Comparison of ENCODE assay signal across 15 cellular contexts in the genomic region with DNA sequence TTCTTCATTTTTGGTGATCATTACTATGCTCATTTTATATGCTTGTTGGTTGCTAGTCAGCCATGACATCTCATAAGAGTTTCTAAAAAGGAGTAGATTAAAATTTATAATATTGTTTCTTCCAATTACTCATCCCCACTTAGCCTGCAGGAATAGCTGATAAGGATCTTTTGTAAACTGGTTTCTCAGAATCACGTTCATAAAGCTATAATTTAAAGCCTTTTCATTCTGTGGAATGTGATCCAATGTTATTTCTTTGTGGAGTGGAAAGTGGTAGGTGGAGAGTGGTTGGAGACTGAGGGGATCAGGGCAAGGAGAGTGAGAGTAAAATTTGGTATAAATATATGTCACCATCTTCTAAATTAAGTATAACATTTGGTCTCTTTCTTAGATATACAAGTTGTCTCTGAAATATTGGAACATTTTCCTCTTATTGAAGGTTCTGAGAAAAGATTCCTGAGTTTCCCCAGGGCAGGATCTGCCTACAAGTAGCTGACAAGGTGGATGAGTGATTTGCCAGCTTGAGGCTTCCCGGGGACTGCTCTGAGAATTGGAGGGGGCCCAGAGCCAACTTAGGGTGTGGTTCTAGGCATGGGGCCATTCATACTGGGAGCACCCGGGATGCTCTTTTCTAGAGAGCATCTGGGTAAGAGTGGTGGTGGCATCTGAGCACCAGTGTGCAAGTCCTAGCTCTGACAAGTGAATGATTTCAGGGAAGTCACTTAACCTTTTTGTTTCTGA.
"Had no signal": no experiment of that assay in that cellular context is flagged by ENCODE, and none has a peak within 500 bp of the region (broad histone marks: within the 10 kb centered on the region; RNA-seq: fewer than 3 reads in every experiment).

No MANE protein-coding gene starts in this region.

- H3K9me3 ChIP-seq: pancreas had no signal

- DNase-seq: activated CD4-positive, alpha-beta T cell treated with anti-CD3 and anti-CD28 coated beads, Interleukin-2, amount 10 ng/mL, durations not matched to agents 7 days and 5 days; activated effector memory CD4-positive, alpha-beta T cell treated with anti-CD3 and anti-CD28 coated beads, Interleukin-2, amount 50 U/mL, for 16 hours; activated T-cell treated with anti-CD3 and anti-CD28 coated beads, Interleukin-2, amount 50 U/mL, for 24 hours; amygdala; effector memory CD8-positive, alpha-beta T cell; hippocampal formation; pancreas; stimulated activated CD4-positive, alpha-beta T cell treated with anti-CD3 and anti-CD28 coated beads, Interleukin-4, amount 100 ng/mL, for 24 hours had no signal

- H3K27me3 ChIP-seq: neural progenitor cell, pancreas had no signal

- H3K4me3 ChIP-seq: neural progenitor cell, pancreas had no signal

- H3K9me3 Mint-ChIP-seq: activated CD4-positive, alpha-beta T cell treated with anti-CD3 and anti-CD28 coated beads, Interleukin-2, amount 10 ng/mL, durations not matched to agents 7 days and 5 days; activated naive CD4-positive, alpha-beta T cell treated with anti-CD3 and anti-CD28 coated beads, Interleukin-2, amount 50 U/mL, for 72 hours; activated T-cell treated with anti-CD3 and anti-CD28 coated beads, Interleukin-2, amount 50 U/mL, for 24 hours; brain; dendritic cell treated with granulocyte-macrophage colony-stimulating factor and Interleukin-4, amounts not matched to agents 40 ng/mL and 50 ng/mL, for 4 days; effector memory CD8-positive, alpha-beta T cell; neural progenitor cell; stimulated activated naive CD8-positive, alpha-beta T cell treated with anti-CD3 and anti-CD28 coated beads, Interleukin-15, Interleukin-2, amounts not matched to agents 100 ng/mL and 50 ng/mL, for 24 hours; WTC11 had no signal

- H3K27me3 Mint-ChIP-seq: dendritic cell treated with granulocyte-macrophage colony-stimulating factor and Interleukin-4, amounts not matched to agents 40 ng/mL and 50 ng/mL, for 4 days; effector memory CD8-positive, alpha-beta T cell had no signal

- H3K4me1 ChIP-seq: neural progenitor cell had no signal

- H3K9ac ChIP-seq: neural progenitor cell had no signal

- H3K27ac Mint-ChIP-seq: activated CD4-positive, alpha-beta T cell treated with anti-CD3 and anti-CD28 coated beads, Interleukin-2, amount 10 ng/mL, durations not matched to agents 7 days and 5 days; activated T-cell treated with anti-CD3 and anti-CD28 coated beads, Interleukin-2, amount 50 U/mL, for 24 hours; dendritic cell treated with granulocyte-macrophage colony-stimulating factor and Interleukin-4, amounts not matched to agents 40 ng/mL and 50 ng/mL, for 4 days; effector memory CD8-positive, alpha-beta T cell; neural progenitor cell; stimulated activated naive CD8-positive, alpha-beta T cell treated with anti-CD3 and anti-CD28 coated beads, Interleukin-15, Interleukin-2, amounts not matched to agents 100 ng/mL and 50 ng/mL, for 24 hours; WTC11 had no signal

- H3K36me3 ChIP-seq: neural progenitor cell, pancreas had no signal

- H2AFZ ChIP-seq: neural progenitor cell had no signal

- H3K36me3 Mint-ChIP-seq: brain, neural progenitor cell, WTC11 had no signal

- H3K4me3 Mint-ChIP-seq: activated CD4-positive, alpha-beta T cell treated with anti-CD3 and anti-CD28 coated beads, Interleukin-2, amount 10 ng/mL, durations not matched to agents 7 days and 5 days; activated T-cell treated with anti-CD3 and anti-CD28 coated beads, Interleukin-2, amount 50 U/mL, for 24 hours; brain; dendritic cell treated with granulocyte-macrophage colony-stimulating factor and Interleukin-4, amounts not matched to agents 40 ng/mL and 50 ng/mL, for 4 days; effector memory CD8-positive, alpha-beta T cell; neural progenitor cell; stimulated activated naive CD8-positive, alpha-beta T cell treated with anti-CD3 and anti-CD28 coated beads, Interleukin-15, Interleukin-2, amounts not matched to agents 100 ng/mL and 50 ng/mL, for 24 hours; WTC11 had no signal

- H3K4me2 ChIP-seq: neural progenitor cell had no signal

- H3K27ac ChIP-seq: epithelial cell of prostate, neural progenitor cell, pancreas had no signal
